ENCODE assay signal across 18 cellular contexts in genomic region chr22:22242488-22242887, GRCh38. TPM values are rescaled to one million over a fixed set of nuclear protein-coding genes. Genes with fewer than 3 reads are reported as not detected.
DNase-seq lines count a peak whose midpoint lies in the region; ATAC-seq and TF ChIP-seq lines count a peak whose summit lies in the region.
"Had no signal": no experiment of that assay in that cellular context is flagged by ENCODE, and none has a peak within 500 bp of the region (broad histone marks: within the 10 kb centered on the region; RNA-seq: fewer than 3 reads in every experiment).

No MANE protein-coding gene starts in this region.

- peaks cover 32 to 77% (median 57%) of the 10 kb centered on the region in 10 experiments for H3K4me1 ChIP-seq in BLaER1 treated with 17β-estradiol and CSF1 and Interleukin-3, amounts not matched to agents 10 nM and 100 nM
- H3K4me1 ChIP-seq in HEK293 (ENCODE audit: control insufficient read depth, insufficient read depth, low read length) = no peaks in the 10 kb centered on the region
- no peaks in the 10 kb centered on the region for H3K4me1 ChIP-seq in esophagus muscularis mucosa
- H3K4me1 ChIP-seq: HAP-1 had no signal

- WGBS in esophagus muscularis mucosa = 79% methylated on average over 2 of the region's 2 CpGs

- peaks cover 0 to 21% (median 0%) of the 10 kb centered on the region in 11 experiments; a peak in 1 of 22 replicates for H3K36me3 ChIP-seq in BLaER1 treated with 17β-estradiol and CSF1 and Interleukin-3, amounts not matched to agents 10 nM and 100 nM
- H3K36me3 ChIP-seq in HEK293 (ENCODE audit: control insufficient read depth in 2 of 2, insufficient read depth in 1 of 2, low read length in 2 of 2) (no peaks in the 10 kb centered on the region), esophagus muscularis mucosa (no peaks in the 10 kb centered on the region)
- H3K36me3 ChIP-seq: HAP-1 had no signal

- no peak for TF ChIP-seq CTCF in HEK293 (tag by site-specific recombination; IDR thresholded peaks at IDR 0.05)
- no peak for TF ChIP-seq CTCF in esophagus muscularis mucosa (IDR thresholded peaks at IDR 0.05)
- no peak for TF ChIP-seq CTCF in progenitor cell of endocrine pancreas (IDR thresholded peaks at IDR 0.05; ENCODE audit: unreplicated experiment)

- no peak overlapping the region for H3K27ac Mint-ChIP-seq in progenitor cell of endocrine pancreas
- H3K27ac Mint-ChIP-seq: CD4-positive, alpha-beta memory T cell; GM23338 had no signal

- H3K4me3 ChIP-seq in BLaER1 treated with 17β-estradiol and CSF1 and Interleukin-3, amounts not matched to agents 10 nM and 100 nM = no peak overlapping the region
- H3K4me3 ChIP-seq in HEK293 (ENCODE audit: low read depth, low read length) = no peak overlapping the region
- no peak overlapping the region for H3K4me3 ChIP-seq in esophagus muscularis mucosa
- H3K4me3 ChIP-seq: GM12878, GM23338, HAP-1 had no signal

- no peak for TF ChIP-seq POLR2A in esophagus muscularis mucosa (IDR thresholded peaks at IDR 0.05; ENCODE audit: low read depth)

- no peak for ATAC-seq in HG03565 (IDR thresholded peaks at IDR 0.05; ENCODE audit: unreplicated experiment)
- ATAC-seq: GM12878, GM23338 had no signal

- H3K36me3 Mint-ChIP-seq in progenitor cell of endocrine pancreas (ENCODE audit: insufficient read depth) = no peaks in the 10 kb centered on the region
- H3K36me3 Mint-ChIP-seq: CD4-positive, alpha-beta memory T cell had no signal

- H3K9ac ChIP-seq in BLaER1 treated with 17β-estradiol and CSF1 and Interleukin-3, amounts not matched to agents 10 nM and 100 nM = peak overlapping the region in 4 of 11 experiments; percentile 11 to 94 (median 90); a peak in 3 of 22 replicates

- no peak for TF ChIP-seq EP300 in esophagus muscularis mucosa (IDR thresholded peaks at IDR 0.05)

- H3K4me1 Mint-ChIP-seq in progenitor cell of endocrine pancreas (ENCODE audit: low read depth) = no peaks in the 10 kb centered on the region
- H3K4me1 Mint-ChIP-seq: GM23338 had no signal

- DNase-seq in esophagus muscularis mucosa (ENCODE audit: extremely low spot score) (peak; percentile 89), progenitor cell of endocrine pancreas (ENCODE audit: low spot score, unreplicated experiment) (no peak)
- no peak for DNase-seq in stimulated activated CD8-positive, alpha-beta memory T cell treated with anti-CD3 and anti-CD28 coated beads, Interleukin-4, amount 100 ng/mL, for 48 hours
- DNase-seq: C1 segment of cervical spinal cord; Calu3; CD4-positive, alpha-beta memory T cell; COR-L47; DND-41; EL; GDM1 had no signal

- CTCF ChIA-PET in HEK293 (lab: Yijun Ruan, JAX) = interaction anchor here (1.2 kb wide), 1 partner anchor 47 kb away, joined by 3 read pairs; no protein-coding TSS in a partner anchor

- peaks cover 0 to 7% (median 0%) of the 10 kb centered on the region in 11 experiments; a peak in 2 of 22 replicates for H3K27me3 ChIP-seq in BLaER1 treated with 17β-estradiol and CSF1 and Interleukin-3, amounts not matched to agents 10 nM and 100 nM
- peaks cover 0 to 72% (median 0%) of the 10 kb centered on the region in 4 donors for H3K27me3 ChIP-seq in esophagus muscularis mucosa

- peaks cover 91% of the 10 kb centered on the region for H3K27me3 Mint-ChIP-seq in progenitor cell of endocrine pancreas

- H3K9me3 Mint-ChIP-seq in progenitor cell of endocrine pancreas (ENCODE audit: low read depth) = no peaks in the 10 kb centered on the region

- intact Hi-C loops in esophagus muscularis mucosa (cut with DNase I) = no loop called here

- no peak overlapping the region for H3K4me3 Mint-ChIP-seq in progenitor cell of endocrine pancreas (ENCODE audit: low read depth)
- H3K4me3 Mint-ChIP-seq: CD4-positive, alpha-beta memory T cell; GM23338 had no signal

- H4K20me1 ChIP-seq in BLaER1 treated with 17β-estradiol and CSF1 and Interleukin-3, amounts not matched to agents 10 nM and 100 nM = no peaks in the 10 kb centered on the region; a peak in 1 of 22 replicates

- POLR2A ChIA-PET in HEK293 (lab: Yijun Ruan, JAX) = interaction anchor here (0.6 kb wide), 1 partner anchor 99 kb away, joined by 4 read pairs; no protein-coding TSS in a partner anchor

- no peaks in the 10 kb centered on the region for H3K9me3 ChIP-seq in BLaER1 treated with 17β-estradiol and CSF1 and Interleukin-3, amounts not matched to agents 10 nM and 100 nM (replicated peaks in 1 of 11)
- H3K9me3 ChIP-seq in HEK293 (ENCODE audit: control insufficient read depth, insufficient read depth, low read depth, low read length) (no peaks in the 10 kb centered on the region), esophagus muscularis mucosa (no peaks in the 10 kb centered on the region)
- H3K9me3 ChIP-seq: HAP-1 had no signal

- H3K27ac ChIP-seq in BLaER1 treated with 17β-estradiol and CSF1 and Interleukin-3, amounts not matched to agents 10 nM and 100 nM = peak overlapping the region in 6 of 11 experiments; percentile 93 to 96 (median 95); a peak in 5 of 22 replicates
- no peak overlapping the region for H3K27ac ChIP-seq in HEK293 (ENCODE audit: extremely low read depth, low read depth, low read length)
- no peak overlapping the region for H3K27ac ChIP-seq in esophagus muscularis mucosa (replicated peaks in 1 of 4)

- H3K4me2 ChIP-seq in BLaER1 treated with 17β-estradiol and CSF1 and Interleukin-3, amounts not matched to agents 10 nM and 100 nM = peak overlapping the region in 9 of 11 experiments; percentile 89 to 98 (median 96); a peak in 17 of 22 replicates
- H3K4me2 ChIP-seq: GM23338 had no signal

TF ChIP-seq in HEK293, 187 proteins besides CTCF, POLR2A, EP300 and RAD21:
- TF ChIP-seq ZNF623 (tag by site-specific recombination; IDR thresholded peaks at IDR 0.05) (peak; percentile 18; the same call in 1 of the 2 replicates), MEIS1 (CRISPR knock-in tag; IDR thresholded peaks at IDR 0.05; ENCODE audit: borderline replicate concordance) (no peak), ZBTB17 (tag by site-specific recombination; IDR thresholded peaks at IDR 0.05) (no peak)

RNA-seq across cellular contexts. Expression of gene VPREB1, which starts 2.1 kb away (rescaled TPM):
- total RNA-seq in esophagus muscularis mucosa (not detected), progenitor cell of endocrine pancreas (not detected in 2 replicates)
- total RNA-seq: A172; A673; Calu3; CD4-positive, alpha-beta memory T cell; GM12878; GM23338 had no signal

Comparison
In these comparisons a context has a peak if more than half of its experiments do, and no peak if none do; other contexts are left out.
1. H3K27ac ChIP-seq: peak in BLaER1 treated with 17β-estradiol and CSF1 and Interleukin-3, amounts not matched to agents 10 nM and 100 nM (6 of 11); none in HEK293 (single experiment) and esophagus muscularis mucosa (0 of 4).